Comparison of ENCODE assay signal across 8 cellular contexts in genomic region chr20:53736122-53736756, GRCh38.
DNase-seq lines count a peak whose midpoint lies in the region; ATAC-seq and TF ChIP-seq lines count a peak whose summit lies in the region.

No MANE protein-coding gene starts in this region.

- H3K4me1 Mint-ChIP-seq in T-helper 1 cell treated with Interleukin-12 subunit alpha and Interleukin-12 subunit beta and Interleukin-4 antibody, amounts not matched to agents 30 μg/mL and 1 μg/mL, for 36 hours (ENCODE audit: low read depth): peaks cover 53% of the 10 kb centered on the region

- H3K36me3 ChIP-seq in SJCRH30: no peaks in the 10 kb centered on the region
- no peaks in the 10 kb centered on the region for H3K36me3 ChIP-seq in spleen
- H3K36me3 ChIP-seq in upper lobe of right lung: no peaks in the 10 kb centered on the region

- H3K27me3 Mint-ChIP-seq in T-helper 1 cell treated with Interleukin-12 subunit alpha and Interleukin-12 subunit beta and Interleukin-4 antibody, amounts not matched to agents 30 μg/mL and 1 μg/mL, for 36 hours (ENCODE audit: low read depth): no peaks in the 10 kb centered on the region

- H3K4me1 ChIP-seq in SJCRH30 (peaks cover 31% of the 10 kb centered on the region), spleen (peaks cover 30 to 65% (median 56%) of the 10 kb centered on the region in 6 donors), upper lobe of right lung (peaks cover 37% of the 10 kb centered on the region)

- DNase-seq in T-helper 1 cell: no peak
- DNase-seq in SJCRH30: peak; percentile 93 to 99
- peak; percentile 92 for DNase-seq in foreskin melanocyte
- DNase-seq in spleen: no peak
- no peak for DNase-seq in upper lobe of right lung

- ATAC-seq in GM21576 (IDR thresholded peaks at IDR 0.05; ENCODE audit: unreplicated experiment) (no peak), HG02981 (IDR thresholded peaks at IDR 0.05; ENCODE audit: unreplicated experiment) (no peak), upper lobe of right lung (no peak)

- no peak for TF ChIP-seq CTCF in spleen (IDR thresholded peaks at IDR 0.05 in 8 of 11, conservative IDR thresholded peaks at IDR 0.05 in 3 of 11)
- TF ChIP-seq CTCF in upper lobe of right lung (IDR thresholded peaks at IDR 0.05): no peak

- TF ChIP-seq POLR2A in spleen (IDR thresholded peaks at IDR 0.05): no peak

- H3K4me3 ChIP-seq in SJCRH30 (peak overlapping the region; percentile 68), spleen (no peak overlapping the region), upper lobe of right lung (no peak overlapping the region)

- H3K9me3 Mint-ChIP-seq in T-helper 1 cell treated with Interleukin-12 subunit alpha and Interleukin-12 subunit beta and Interleukin-4 antibody, amounts not matched to agents 30 μg/mL and 1 μg/mL, for 36 hours: no peaks in the 10 kb centered on the region

- H3K9me3 ChIP-seq in SJCRH30 (replicated peaks) (no peaks in the 10 kb centered on the region), spleen (no peaks in the 10 kb centered on the region), upper lobe of right lung (no peaks in the 10 kb centered on the region)

- peaks cover 6% of the 10 kb centered on the region for H3K36me3 Mint-ChIP-seq in T-helper 1 cell treated with Interleukin-12 subunit alpha and Interleukin-12 subunit beta and Interleukin-4 antibody, amounts not matched to agents 30 μg/mL and 1 μg/mL, for 36 hours (ENCODE audit: low read depth)

- intact Hi-C loops in spleen (cut with DNase I; ENCODE audit: low total_unique reads): no loop called here
- intact Hi-C loops in upper lobe of right lung (cut with DNase I): no loop called here

- peak overlapping the region; percentile 89 for H3K27ac Mint-ChIP-seq in T-helper 1 cell treated with Interleukin-12 subunit alpha and Interleukin-12 subunit beta and Interleukin-4 antibody, amounts not matched to agents 30 μg/mL and 1 μg/mL, for 36 hours

- peak overlapping the region; percentile 96 for H3K27ac ChIP-seq in SJCRH30
- peak overlapping the region; percentile 28 to 87 (median 78) for H3K27ac ChIP-seq in spleen
- H3K27ac ChIP-seq in upper lobe of right lung: no peak overlapping the region

- peak overlapping the region; percentile 56 for H3K4me3 Mint-ChIP-seq in T-helper 1 cell treated with Interleukin-12 subunit alpha and Interleukin-12 subunit beta and Interleukin-4 antibody, amounts not matched to agents 30 μg/mL and 1 μg/mL, for 36 hours

- H3K27me3 ChIP-seq in SJCRH30 (no peaks in the 10 kb centered on the region), spleen (replicated peaks in 1 of 7) (no peaks in the 10 kb centered on the region), upper lobe of right lung (no peaks in the 10 kb centered on the region)

- WGBS in spleen, 5 donors: 56 to 69% (median 65%) methylated on average over 7 of the region's 7 CpGs

Comparison
In these comparisons a context has a peak if more than half of its experiments do, and no peak if none do; other contexts are left out.
1. DNase-seq: peak in SJCRH30 (2 of 2) and foreskin melanocyte (single experiment); none in T-helper 1 cell (0 of 5), spleen (single experiment) and upper lobe of right lung (single experiment).